ENCODE assay signal across 25 cellular contexts in the genomic region with DNA sequence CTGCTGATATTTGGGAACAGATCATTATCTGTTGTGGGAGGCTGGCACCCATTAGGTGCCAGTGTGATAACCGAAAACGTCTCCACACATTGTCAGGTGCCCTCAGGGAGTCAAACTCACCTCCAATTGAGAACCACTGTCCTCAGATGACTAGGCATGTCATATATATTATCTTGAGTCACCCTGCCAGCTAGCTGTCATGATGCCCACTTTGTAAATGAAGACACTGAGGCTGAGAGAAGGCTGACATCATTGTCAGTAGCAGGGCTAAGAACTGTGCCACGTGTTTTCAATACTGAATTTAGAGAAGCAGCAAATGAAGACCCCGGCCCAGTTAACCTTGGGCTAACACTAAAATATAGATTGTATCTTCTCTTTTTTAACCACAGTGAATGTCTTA. TPM values are rescaled to one million over a fixed set of nuclear protein-coding genes. Genes with fewer than 3 reads are reported as not detected.
"Had no signal": no experiment of that assay in that cellular context is flagged by ENCODE, and none has a peak within 500 bp of the region (broad histone marks: within the 10 kb centered on the region; RNA-seq: fewer than 3 reads in every experiment).

No MANE protein-coding gene starts in this region.

- ATAC-seq: activated CD8-positive, alpha-beta memory T cell treated with anti-CD3 and anti-CD28 coated beads, Interleukin-2, amount 10 ng/mL, durations not matched to agents 7 days and 5 days; activated CD8-positive, alpha-beta T cell treated with anti-CD3 and anti-CD28 coated beads for 36 hours; lower lobe of right lung; mucosa of descending colon; right lobe of liver; stimulated activated naive B cell treated with anti-CD40 and anti-IgM and Interleukin-4, amounts not matched to agents 10 μg/mL and 1 μg/mL and 100 μg/mL, for 72 hours had no signal

- H3K9me3 ChIP-seq: heart left ventricle, lower lobe of right lung, mucosa of descending colon, pancreas, right lobe of liver, transverse colon, uterus had no signal

- H3K4me1 ChIP-seq: lower lobe of right lung, pancreas, right lobe of liver, transverse colon, uterus had no signal

- H3K36me3 ChIP-seq: heart left ventricle, lower lobe of right lung, pancreas, right lobe of liver, transverse colon, uterus had no signal

- H3K27ac ChIP-seq: coronary artery, lower lobe of right lung, pancreas, right lobe of liver, transverse colon, uterus had no signal

- H3K27me3 ChIP-seq: pancreas, right lobe of liver, transverse colon had no signal

- H3K4me3 ChIP-seq: coronary artery, heart left ventricle, lower lobe of right lung, mucosa of descending colon, pancreas, right lobe of liver, smooth muscle cell, transverse colon, uterus had no signal

- H3K4me2 ChIP-seq: smooth muscle cell had no signal

- DNase-seq: activated CD4-positive, alpha-beta T cell treated with anti-CD3 and anti-CD28 coated beads, Interleukin-2, amount 10 ng/mL, durations not matched to agents 7 days and 5 days; activated CD8-positive, alpha-beta memory T cell treated with anti-CD3 and anti-CD28 coated beads, Interleukin-2, amount 10 ng/mL, durations not matched to agents 7 days and 5 days; activated CD8-positive, alpha-beta T cell treated with anti-CD3 and anti-CD28 coated beads for 36 hours; activated gamma-delta T cell; activated naive CD4-positive, alpha-beta T cell treated with anti-CD3 and anti-CD28 coated beads, Interleukin-2, amount 50 U/mL, for 16 hours; aorta; heart left ventricle; islet precursor cell; lower lobe of right lung; mesendoderm; mucosa of descending colon; nephron progenitor cell; pancreas; right lobe of liver; stimulated activated CD4-positive, alpha-beta T cell treated with anti-CD3 and anti-CD28 coated beads, Interleukin-15, amount 100 ng/mL, for 24 hours; stimulated activated CD4-positive, alpha-beta T cell treated with anti-CD3 and anti-CD28 coated beads, Interleukin-2, amount 100 ng/mL, for 48 hours; stimulated activated CD8-positive, alpha-beta memory T cell treated with anti-CD3 and anti-CD28 coated beads, Interleukin-4, amount 100 ng/mL, for 48 hours; stimulated activated naive B cell treated with anti-CD40 and anti-IgM and Interleukin-4, amounts not matched to agents 10 μg/mL and 1 μg/mL and 100 μg/mL, for 72 hours; T1000; transverse colon had no signal

RNA-seq across cellular contexts. Expression of gene EYA2, which starts 36.3 kb away (rescaled TPM):
- total RNA-seq: activated CD4-positive, alpha-beta T cell treated with anti-CD3 and anti-CD28 coated beads, Interleukin-2, amount 10 ng/mL, durations not matched to agents 7 days and 5 days; activated CD8-positive, alpha-beta memory T cell treated with anti-CD3 and anti-CD28 coated beads, Interleukin-2, amount 10 ng/mL, durations not matched to agents 7 days and 5 days; activated CD8-positive, alpha-beta T cell treated with anti-CD3 and anti-CD28 coated beads for 36 hours; activated T-helper 1 cell treated with anti-CD3 and anti-CD28 coated beads, Interleukin-12 subunit alpha, Interleukin-12 subunit beta, Interleukin-2, Interleukin-4 antibody, amounts not matched to agents 30 ng/mL and 10 ng/mL and 1 ng/mL, durations not matched to agents 14 hours and 24 hours and 36 hours; fibroblast of villous mesenchyme had no signal
